13 cellular contexts compared by ENCODE assay signal in genomic region chr4:121510260-121510942, GRCh38.
DNase-seq lines count a peak whose midpoint lies in the region; ATAC-seq lines count a peak whose summit lies in the region.
"Had no signal": no experiment of that assay in that cellular context is flagged by ENCODE, and none has a peak within 500 bp of the region (broad histone marks: within the 10 kb centered on the region; RNA-seq: fewer than 3 reads in every experiment).

No MANE protein-coding gene starts in this region.

- peak overlapping the region in 1 of 2 donors; percentile 55 for H3K27ac Mint-ChIP-seq in stimulated activated naive CD8-positive, alpha-beta T cell treated with anti-CD3 and anti-CD28 coated beads, Interleukin-15, amount 100 ng/mL, for 72 hours
- H3K27ac Mint-ChIP-seq: activated naive CD4-positive, alpha-beta T cell treated with anti-CD3 and anti-CD28 coated beads for 36 hours had no signal

- no peak overlapping the region for H3K27ac ChIP-seq in aorta (ENCODE audit: low read depth in 1 of 2, low read length in 2 of 2)
- H3K27ac ChIP-seq: SJSA1 had no signal

- no peaks in the 10 kb centered on the region for H3K9me3 Mint-ChIP-seq in stimulated activated naive CD8-positive, alpha-beta T cell treated with anti-CD3 and anti-CD28 coated beads, Interleukin-15, amount 100 ng/mL, for 72 hours
- H3K9me3 Mint-ChIP-seq: activated naive CD4-positive, alpha-beta T cell treated with anti-CD3 and anti-CD28 coated beads for 36 hours had no signal

- H3K4me1 ChIP-seq in aorta (ENCODE audit: control insufficient read depth in 1 of 2, insufficient read depth in 2 of 2, low read length in 2 of 2) = no peaks in the 10 kb centered on the region
- H3K4me1 ChIP-seq: SJSA1 had no signal

- no peak overlapping the region for H3K4me3 Mint-ChIP-seq in stimulated activated naive CD8-positive, alpha-beta T cell treated with anti-CD3 and anti-CD28 coated beads, Interleukin-15, amount 100 ng/mL, for 72 hours
- H3K4me3 Mint-ChIP-seq: activated naive CD4-positive, alpha-beta T cell treated with anti-CD3 and anti-CD28 coated beads for 36 hours had no signal

- no peaks in the 10 kb centered on the region for H3K36me3 ChIP-seq in H7 (replicated peaks; ENCODE audit: control insufficient read depth, insufficient read depth, low read length)
- H3K36me3 ChIP-seq in aorta (ENCODE audit: control insufficient read depth in 1 of 2, insufficient read depth in 2 of 2, low read length in 1 of 2) = no peaks in the 10 kb centered on the region
- H3K36me3 ChIP-seq: SJSA1 had no signal

- H3K4me1 Mint-ChIP-seq in stimulated activated naive CD8-positive, alpha-beta T cell treated with anti-CD3 and anti-CD28 coated beads, Interleukin-15, amount 100 ng/mL, for 72 hours = peaks cover 12% of the 10 kb centered on the region

- no peaks in the 10 kb centered on the region for H3K27me3 ChIP-seq in H7 (ENCODE audit: control insufficient read depth, insufficient read depth, low read length)
- H3K27me3 ChIP-seq in aorta (ENCODE audit: control insufficient read depth in 1 of 2, insufficient read depth in 2 of 2, low read length in 1 of 2) = no peaks in the 10 kb centered on the region
- H3K27me3 ChIP-seq: SJSA1 had no signal

- H3K9me3 ChIP-seq in aorta (ENCODE audit: control insufficient read depth, low read length) = no peaks in the 10 kb centered on the region
- H3K9me3 ChIP-seq: SJSA1 had no signal

- peaks cover 26% of the 10 kb centered on the region for H3K27me3 Mint-ChIP-seq in stimulated activated naive CD8-positive, alpha-beta T cell treated with anti-CD3 and anti-CD28 coated beads, Interleukin-15, amount 100 ng/mL, for 72 hours

- intact Hi-C loops in aorta (cut with DNase I) = no loop called here

- 70 to 88% methylated on average over 2 of the region's 2 CpGs for WGBS in aorta, 2 donors

- H3K4me3 ChIP-seq in H7 (ENCODE audit: insufficient read depth, low read depth, low read length) (no peak overlapping the region), aorta (ENCODE audit: low read length in 2 of 2) (no peak overlapping the region)
- H3K4me3 ChIP-seq: SJSA1 had no signal

- peak; percentile 3 for DNase-seq in stimulated activated CD4-positive, alpha-beta T cell treated with anti-CD3 and anti-CD28 coated beads, Interleukin-15, amount 100 ng/mL, for 24 hours
- no peak for DNase-seq in stimulated activated CD4-positive, alpha-beta T cell treated with anti-CD3 and anti-CD28 coated beads, Interleukin-4, amount 100 ng/mL, for 4 hours
- DNase-seq in H7 (peak; percentile 9), kidney glomerular epithelial cell (lab: John Stamatoyannopoulos, UW) (no peak), medulla oblongata (ENCODE audit: extremely low spot score) (no peak), aorta (no peak)
- DNase-seq in stimulated activated naive CD8-positive, alpha-beta T cell treated with anti-CD3 and anti-CD28 coated beads, Interleukin-15, amount 100 ng/mL, for 72 hours = peak in 1 of 2 donors; percentile 51
- DNase-seq: activated naive CD4-positive, alpha-beta T cell treated with anti-CD3 and anti-CD28 coated beads for 36 hours; NCI-H524 treated with DMSO at 0.1 percent for 48 hours; stimulated activated CD4-positive, alpha-beta T cell treated with anti-CD3 and anti-CD28 coated beads, Interleukin-12 subunit alpha, Interleukin-12 subunit beta, amount 100 ng/mL, for 4 hours; stimulated activated naive CD4-positive, alpha-beta T cell treated with Interleukin-2 at 50 U/mL for 16 hours had no signal

- ATAC-seq in HG03432 (IDR thresholded peaks at IDR 0.05; ENCODE audit: unreplicated experiment) = peak; percentile 89
- peak; percentile 93 for ATAC-seq in stimulated activated naive CD8-positive, alpha-beta T cell treated with anti-CD3 and anti-CD28 coated beads, Interleukin-15, amount 100 ng/mL, for 72 hours
- ATAC-seq in aorta (ENCODE audit: low FRiP score) = no peak

Comparison
In these comparisons a context has a peak if more than half of its experiments do, and no peak if none do; other contexts are left out.
1. DNase-seq: peak in stimulated activated CD4-positive, alpha-beta T cell treated with anti-CD3 and anti-CD28 coated beads, Interleukin-15, amount 100 ng/mL, for 24 hours (single experiment) and H7 (single experiment); none in stimulated activated CD4-positive, alpha-beta T cell treated with anti-CD3 and anti-CD28 coated beads, Interleukin-4, amount 100 ng/mL, for 4 hours (0 of 2), kidney glomerular epithelial cell (single experiment), medulla oblongata (single experiment) and aorta (0 of 2).